ENCODE assay signal across 18 cellular contexts in the genomic region with DNA sequence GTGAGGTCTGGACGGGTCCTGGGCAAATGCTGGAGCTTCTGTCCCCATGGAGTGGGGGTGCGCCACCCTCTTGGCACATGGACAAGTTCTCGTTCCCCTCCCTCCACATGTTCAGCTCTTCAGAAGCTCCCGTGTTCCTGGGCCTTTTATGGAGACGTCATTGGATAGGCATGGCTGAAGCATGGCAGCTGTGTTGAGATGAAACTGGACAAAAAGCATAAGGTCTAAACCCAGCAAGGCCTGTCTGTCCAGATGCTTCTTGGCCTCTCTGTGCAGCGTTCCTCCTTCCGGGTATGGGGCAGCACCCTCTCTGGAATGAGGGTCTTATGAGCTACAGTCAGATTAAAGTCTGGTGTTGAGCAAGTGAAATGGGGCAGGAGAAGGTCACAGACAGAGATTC. TPM values are rescaled to one million over a fixed set of nuclear protein-coding genes. Genes with fewer than 3 reads are reported as not detected.
DNase-seq lines count a peak whose midpoint lies in the region; ATAC-seq and TF ChIP-seq lines count a peak whose summit lies in the region.
"Had no signal": no experiment of that assay in that cellular context is flagged by ENCODE, and none has a peak within 500 bp of the region (broad histone marks: within the 10 kb centered on the region; RNA-seq: fewer than 3 reads in every experiment).

No MANE protein-coding gene starts in this region.

- H3K27ac ChIP-seq in 22Rv1 (peak overlapping the region; percentile 22), osteoblast (ENCODE audit: low read depth, low read length) (no peak overlapping the region)
- H3K27ac ChIP-seq: SJCRH30 had no signal

- TF ChIP-seq CTCF in 22Rv1 (IDR thresholded peaks at IDR 0.05): no peak
- TF ChIP-seq CTCF in Calu3 (IDR thresholded peaks at IDR 0.05; ENCODE audit: unreplicated experiment): no peak
- TF ChIP-seq CTCF in osteoblast (IDR thresholded peaks at IDR 0.05; ENCODE audit: extremely low read depth, low read depth, low read length): no peak

- H3K9me3 ChIP-seq in osteoblast (ENCODE audit: low read depth, low read length): no peaks in the 10 kb centered on the region
- H3K9me3 ChIP-seq: SJCRH30 had no signal

- no peak overlapping the region for H3K4me2 ChIP-seq in osteoblast (ENCODE audit: insufficient read depth, low read length)

- H3K27ac Mint-ChIP-seq in Calu3 (ENCODE audit: unreplicated experiment): peak overlapping the region; percentile 23
- no peak overlapping the region for H3K27ac Mint-ChIP-seq in central memory CD8-positive, alpha-beta T cell (ENCODE audit: low read depth)

- no peak overlapping the region for H3K4me3 ChIP-seq in osteoblast (ENCODE audit: insufficient read depth, low read length)
- H3K4me3 ChIP-seq: SJCRH30 had no signal

- BruUV-seq in Calu3 (replicated peaks; lab: Mats Ljungman, UMichigan): no TSS peak

- peaks cover 9% of the 10 kb centered on the region for H3K4me1 Mint-ChIP-seq in Calu3 (ENCODE audit: low read depth, unreplicated experiment)
- H3K4me1 Mint-ChIP-seq in central memory CD8-positive, alpha-beta T cell: peaks cover 66% of the 10 kb centered on the region

- H2AFZ ChIP-seq in osteoblast (ENCODE audit: low read length): no peak overlapping the region

- peaks cover 3% of the 10 kb centered on the region for H4K20me1 ChIP-seq in osteoblast (ENCODE audit: insufficient read depth, low read length)

- no peaks in the 10 kb centered on the region for H3K9me3 Mint-ChIP-seq in Calu3 (ENCODE audit: low read depth, unreplicated experiment)
- H3K9me3 Mint-ChIP-seq in central memory CD8-positive, alpha-beta T cell: no peaks in the 10 kb centered on the region
- H3K9me3 Mint-ChIP-seq: CD4-positive, CD25-positive, alpha-beta regulatory T cell had no signal

- H3K79me2 ChIP-seq in osteoblast (ENCODE audit: insufficient read depth, low read length): peaks cover 3% of the 10 kb centered on the region

- no peak overlapping the region for H3K4me3 Mint-ChIP-seq in Calu3 (ENCODE audit: low read depth, unreplicated experiment)
- H3K4me3 Mint-ChIP-seq in central memory CD8-positive, alpha-beta T cell: peak overlapping the region; percentile 11

- no peak for ATAC-seq in central memory CD8-positive, alpha-beta T cell (replicated peaks; ENCODE audit: extremely low read depth, poor library complexity, severe bottlenecking)
- ATAC-seq in GM18502 (IDR thresholded peaks at IDR 0.05; ENCODE audit: poor library complexity, unreplicated experiment): no peak
- ATAC-seq: PC-3 had no signal

- H3K27me3 ChIP-seq in osteoblast (ENCODE audit: insufficient read depth, low read length): no peaks in the 10 kb centered on the region
- H3K27me3 ChIP-seq: SJCRH30 had no signal

- H3K36me3 ChIP-seq in osteoblast (ENCODE audit: insufficient read depth, low read length): peaks cover 66% of the 10 kb centered on the region

- DNase-seq in Calu3 (no peak), osteoblast (ENCODE audit: insufficient read length, low spot score, missing footprints) (peak; percentile 23), NCI-H2081 treated with DMSO at 0.1 percent for 48 hours (lab: John Stamatoyannopoulos, UW) (no peak), NCI-H524 (lab: John Stamatoyannopoulos, UW) (no peak), HPDE6-E6E7 (ENCODE audit: extremely low spot score) (no peak)
- DNase-seq in central memory CD8-positive, alpha-beta T cell (ENCODE audit: low spot score in 2 of 2): no peak
- DNase-seq: AML-193; CD4-positive, CD25-positive, alpha-beta regulatory T cell; DMS79; GOT3; KG1; NCI-H1436 treated with DMSO at 0.1 percent for 48 hours; NCI-H2029 treated with DMSO at 0.1 percent for 48 hours; NCI-H82; PC-3; SJCRH30 had no signal

- intact Hi-C loops in Calu3 (cut with micrococcal nuclease; ENCODE audit: unreplicated experiment): no loop called here

- CTCF ChIA-PET in Calu3 (lab: Charles Lee): no interaction called here

- peaks cover 4% of the 10 kb centered on the region for H3K4me1 ChIP-seq in osteoblast (ENCODE audit: insufficient read depth, low read length)

- H3K27me3 Mint-ChIP-seq in Calu3 (ENCODE audit: unreplicated experiment): no peaks in the 10 kb centered on the region
- no peaks in the 10 kb centered on the region for H3K27me3 Mint-ChIP-seq in central memory CD8-positive, alpha-beta T cell
- H3K27me3 Mint-ChIP-seq: CD4-positive, CD25-positive, alpha-beta regulatory T cell had no signal

- peaks cover 87% of the 10 kb centered on the region for H3K36me3 Mint-ChIP-seq in Calu3 (ENCODE audit: insufficient read depth, unreplicated experiment)
- peaks cover 25% of the 10 kb centered on the region for H3K36me3 Mint-ChIP-seq in central memory CD8-positive, alpha-beta T cell (ENCODE audit: insufficient read depth)

RNA-seq across cellular contexts. Expression of gene TBC1D20, which starts 26.8 kb away (rescaled TPM):
- total RNA-seq in Calu3 (2022) (15.0 and 18.7 TPM in 2 replicates), osteoblast (57.5 and 64.8 TPM in 2 replicates)

RNA-seq across cellular contexts. Expression of gene RBCK1, which starts 27.5 kb away (rescaled TPM):
- total RNA-seq in Calu3 (2022) (142 and 144 TPM in 2 replicates), osteoblast (73.1 and 104 TPM in 2 replicates)

RNA-seq across cellular contexts. Expression of gene TRIB3, which starts 55.0 kb away (rescaled TPM):
- total RNA-seq in Calu3 (2022) (47.2 and 53.0 TPM in 2 replicates), osteoblast (176 and 213 TPM in 2 replicates)
